In genomic region chr11:6387811-6388599, GRCh38 we compare ENCODE assay signal across 1 cellular context.
TF ChIP-seq lines count a peak whose summit lies in the region.

No MANE protein-coding gene starts in this region.

TF ChIP-seq in HepG2, 621 proteins besides CTCF, POLR2A, EP300 and RAD21 (continued from another document and continues in another):
- TF ChIP-seq ZBTB33 (CRISPR knock-in tag; IDR thresholded peaks at IDR 0.05) (no peak), ZBTB40 (IDR thresholded peaks at IDR 0.05) (no peak), ZBTB40 (CRISPR knock-in tag; IDR thresholded peaks at IDR 0.05) (no peak), FOXK2 (IDR thresholded peaks at IDR 0.05) (peak; percentile 60), FOXO1 (CRISPR knock-in tag; IDR thresholded peaks at IDR 0.05) (no peak), KLF15 (CRISPR knock-in tag; IDR thresholded peaks at IDR 0.05; ENCODE audit: borderline replicate concordance) (no peak), KDM6A (CRISPR knock-in tag; IDR thresholded peaks at IDR 0.05; ENCODE audit: low read depth) (no peak), ONECUT2 (CRISPR knock-in tag; IDR thresholded peaks at IDR 0.05) (no peak), STAT6 (CRISPR knock-in tag; IDR thresholded peaks at IDR 0.05; ENCODE audit: borderline replicate concordance) (no peak), ZNF30 (CRISPR knock-in tag; IDR thresholded peaks at IDR 0.05) (no peak), ELF3 (CRISPR knock-in tag; IDR thresholded peaks at IDR 0.05) (no peak), RBM22 (optimal IDR thresholded peaks at IDR 0.05; ENCODE audit: low read length) (no peak), ZFAT (CRISPR knock-in tag; conservative IDR thresholded peaks at IDR 0.05) (0 out of 2 replicates have a peak, but pooled peaks have one; percentile 35), ZNF564 (CRISPR knock-in tag; IDR thresholded peaks at IDR 0.05) (no peak), SNAI1 (CRISPR knock-in tag; IDR thresholded peaks at IDR 0.05; ENCODE audit: borderline replicate concordance) (no peak), HNF1A (IDR thresholded peaks at IDR 0.05; ENCODE audit: low read depth) (peak; percentile 62; the same call in 1 of the 2 replicates), HNF1A (CRISPR knock-in tag; IDR thresholded peaks at IDR 0.05; ENCODE audit: borderline replicate concordance) (peak; percentile 62; the same call in 1 of the 2 replicates), DPF2 (CRISPR knock-in tag; IDR thresholded peaks at IDR 0.05; ENCODE audit: borderline replicate concordance, low read depth) (no peak), PBX3 (CRISPR knock-in tag; IDR thresholded peaks at IDR 0.05; ENCODE audit: borderline replicate concordance) (no peak), NCOA1 (CRISPR knock-in tag; IDR thresholded peaks at IDR 0.05) (no peak), IRF1 (CRISPR knock-in tag; IDR thresholded peaks at IDR 0.05; ENCODE audit: low read depth) (no peak), TRIM22 (IDR thresholded peaks at IDR 0.05) (no peak), ZSCAN20 (CRISPR knock-in tag; IDR thresholded peaks at IDR 0.05; ENCODE audit: borderline replicate concordance) (no peak), TSC22D2 (CRISPR knock-in tag; IDR thresholded peaks at IDR 0.05; ENCODE audit: borderline replicate concordance) (no peak), ZFP41 (CRISPR knock-in tag; IDR thresholded peaks at IDR 0.05; ENCODE audit: borderline replicate concordance) (no peak), ZFP36L2 (CRISPR knock-in tag; IDR thresholded peaks at IDR 0.05) (no peak), BCL6 (CRISPR knock-in tag; IDR thresholded peaks at IDR 0.05) (no peak), ZFX (CRISPR knock-in tag; IDR thresholded peaks at IDR 0.05; ENCODE audit: low read depth) (no peak), KAT2B (IDR thresholded peaks at IDR 0.05; ENCODE audit: borderline replicate concordance, low read depth, low read length) (no peak), ZNF724P (CRISPR knock-in tag; IDR thresholded peaks at IDR 0.05; ENCODE audit: borderline replicate concordance) (no peak), ZBTB49 (CRISPR knock-in tag; IDR thresholded peaks at IDR 0.05; ENCODE audit: borderline replicate concordance) (no peak), SMYD3 (CRISPR knock-in tag; IDR thresholded peaks at IDR 0.05) (no peak), CCAR2 (optimal IDR thresholded peaks at IDR 0.05; ENCODE audit: low read depth, low read length) (no peak), ZNF841 (CRISPR knock-in tag; IDR thresholded peaks at IDR 0.05; ENCODE audit: borderline replicate concordance) (no peak), SIN3B (IDR thresholded peaks at IDR 0.05; ENCODE audit: low read length) (no peak)
